In genomic region chr13:73715910-73716257, GRCh38 we compare ENCODE assay signal across 1 cellular context.
A peak's percentile ranks its signal among the peaks of the same experiment; 100 is the strongest.
TF ChIP-seq lines count a peak whose summit lies in the region.

No MANE protein-coding gene starts in this region.

TF ChIP-seq in GM12878, 131 proteins besides CTCF, POLR2A, EP300 and RAD21 (continued from another document):
- TF ChIP-seq SUPT20H (IDR thresholded peaks at IDR 0.05; ENCODE audit: borderline replicate concordance, control insufficient read depth, low read depth, low read length) (no peak), MEF2B (IDR thresholded peaks at IDR 0.05; ENCODE audit: partially characterized antibody, poor library complexity, severe bottlenecking) (peak; percentile 35), YBX1 (IDR thresholded peaks at IDR 0.05) (no peak), POLR2AphosphoS5 (IDR thresholded peaks at IDR 0.05; ENCODE audit: low read length) (no peak), PAX8 (IDR thresholded peaks at IDR 0.05) (no peak), ZBED1 (IDR thresholded peaks at IDR 0.05; ENCODE audit: borderline replicate concordance) (peak; percentile 75; the same call in 1 of the 2 replicates), BRCA1 (IDR thresholded peaks at IDR 0.05; ENCODE audit: low read depth, low read length) (no peak), YY1 (IDR thresholded peaks at IDR 0.05; ENCODE audit: low read depth, low read length) (no peak), BHLHE40 (IDR thresholded peaks at IDR 0.05; ENCODE audit: borderline replicate concordance in 1 of 2, low read depth in 2 of 2, low read length in 1 of 2) (peak in 1 of 2 experiments; percentile 43; a peak in 2 of 4 replicates), E4F1 (IDR thresholded peaks at IDR 0.05; ENCODE audit: borderline replicate concordance, partially characterized antibody) (no peak), EED (IDR thresholded peaks at IDR 0.05; ENCODE audit: low read depth) (no peak), RAD51 (IDR thresholded peaks at IDR 0.05) (no peak; the same call in none of the 2 replicates), STAT3 (IDR thresholded peaks at IDR 0.05; ENCODE audit: low read depth, low read length) (no peak), ATF3 (IDR thresholded peaks at IDR 0.05; ENCODE audit: borderline replicate concordance, extremely low read depth, low read depth, low read length) (no peak), BCL11A (IDR thresholded peaks at IDR 0.05; ENCODE audit: low read depth, low read length) (0 out of 2 replicates have a peak, but pooled peaks have one; percentile 29), CEBPZ (IDR thresholded peaks at IDR 0.05; ENCODE audit: low read depth, low read length) (no peak), KDM1A (IDR thresholded peaks at IDR 0.05; ENCODE audit: borderline replicate concordance) (no peak), RBBP5 (conservative IDR thresholded peaks at IDR 0.05) (no peak), ZNF207 (IDR thresholded peaks at IDR 0.05; ENCODE audit: borderline replicate concordance) (no peak), JUND (IDR thresholded peaks at IDR 0.05; ENCODE audit: low read depth, low read length) (no peak), PRDM15 (CRISPR knock-in tag; IDR thresholded peaks at IDR 0.05) (no peak), PAX5 (IDR thresholded peaks at IDR 0.05; ENCODE audit: borderline replicate concordance, low read depth, low read length) (no peak), SRF (IDR thresholded peaks at IDR 0.05; ENCODE audit: low read depth in 2 of 2, low read length in 2 of 2) (0 out of 4 replicates have a peak, but pooled peaks of 1 of the 2 experiments have one; percentile 17), ZNF217 (IDR thresholded peaks at IDR 0.05) (no peak), SMC3 (IDR thresholded peaks at IDR 0.05; ENCODE audit: borderline replicate concordance, low read length) (no peak), MTA3 (IDR thresholded peaks at IDR 0.05; ENCODE audit: borderline replicate concordance, low read length) (no peak), TCF3 (IDR thresholded peaks at IDR 0.05; ENCODE audit: borderline replicate concordance, insufficient read depth, low read depth, low read length) (no peak), FOXK2 (IDR thresholded peaks at IDR 0.05) (no peak), CHD2 (IDR thresholded peaks at IDR 0.05; ENCODE audit: borderline replicate concordance, low read depth, low read length) (no peak), REST (IDR thresholded peaks at IDR 0.05; ENCODE audit: low read depth, low read length) (no peak), LARP7 (IDR thresholded peaks at IDR 0.05) (no peak), ELK1 (IDR thresholded peaks at IDR 0.05; ENCODE audit: low read depth, low read length) (no peak), SUZ12 (IDR thresholded peaks at IDR 0.05; ENCODE audit: unreplicated experiment) (no peak), ZNF24 (IDR thresholded peaks at IDR 0.05) (no peak), SREBF2 (IDR thresholded peaks at IDR 0.05; ENCODE audit: low read length) (no peak), FOXM1 (IDR thresholded peaks at IDR 0.05; ENCODE audit: low read depth, low read length) (peak; percentile 59; the same call in 1 of the 2 replicates), SPI1 (IDR thresholded peaks at IDR 0.05; ENCODE audit: borderline replicate concordance, insufficient read depth, low read depth, low read length) (no peak), DPF2 (IDR thresholded peaks at IDR 0.05) (0 out of 2 replicates have a peak, but pooled peaks have one; percentile 14), MLLT1 (IDR thresholded peaks at IDR 0.05) (no peak), PKNOX1 (IDR thresholded peaks at IDR 0.05) (no peak), HDGF (IDR thresholded peaks at IDR 0.05) (no peak), NBN (IDR thresholded peaks at IDR 0.05) (no peak), ZNF274 (IDR thresholded peaks at IDR 0.05; ENCODE audit: insufficient read depth, insufficient read length) (no peak), ZZZ3 (IDR thresholded peaks at IDR 0.05; ENCODE audit: control insufficient read depth, insufficient read length, low read depth) (no peak)
